In the genomic region with DNA sequence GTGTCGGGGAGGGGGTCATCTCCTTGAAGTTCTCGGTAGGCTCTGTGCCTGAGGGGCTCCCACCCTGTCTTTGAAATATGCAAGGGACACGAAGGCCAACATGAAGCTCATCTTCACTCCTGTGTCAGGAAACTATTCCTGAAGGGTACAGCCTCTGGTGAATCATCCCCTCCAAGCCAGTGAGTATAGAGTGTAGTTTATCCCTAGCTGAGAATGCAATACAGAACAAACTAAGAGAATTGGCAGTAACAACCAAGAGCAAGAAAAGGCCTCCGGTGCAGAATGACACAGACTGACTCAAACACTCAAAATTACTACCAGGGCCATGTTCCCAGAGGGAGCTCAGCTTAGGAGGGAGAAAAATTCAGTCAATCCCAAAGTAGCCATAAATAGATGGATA, we compare ENCODE assay signal across 16 cellular contexts.
"Had no signal": no experiment of that assay in that cellular context is flagged by ENCODE, and none has a peak within 500 bp of the region (broad histone marks: within the 10 kb centered on the region; RNA-seq: fewer than 3 reads in every experiment).

No MANE protein-coding gene starts in this region.

- H3K4me1 Mint-ChIP-seq: activated CD4-positive, alpha-beta T cell treated with anti-CD3 and anti-CD28 coated beads, Interleukin-2, amount 10 ng/mL, durations not matched to agents 24 days and 14 days; natural killer cell had no signal

- DNase-seq: activated CD4-positive, alpha-beta T cell treated with anti-CD3 and anti-CD28 coated beads, Interleukin-2, amount 10 ng/mL, durations not matched to agents 24 days and 14 days; activated CD4-positive, CD25-positive, alpha-beta regulatory T cell; activated CD8-positive, alpha-beta T cell treated with anti-CD3 and anti-CD28 coated beads, Interleukin-2, amount 10 ng/mL, durations not matched to agents 7 days and 5 days; activated naive CD4-positive, alpha-beta T cell treated with anti-CD3 and anti-CD28 coated beads for 36 hours; activated T-cell treated with anti-CD3 and anti-CD28 coated beads, Interleukin-2, amount 50 U/mL, for 24 hours; brain microvascular endothelial cell; mesendoderm; natural killer cell; stimulated activated CD4-positive, alpha-beta T cell treated with anti-CD3 and anti-CD28 coated beads, Interleukin-12 subunit alpha, Interleukin-12 subunit beta, amount 100 ng/mL, for 4 hours; stimulated activated CD4-positive, alpha-beta T cell treated with anti-CD3 and anti-CD28 coated beads, Interleukin-1b, Interleukin-23, amount 100 ng/mL, for 48 hours; stimulated activated CD8-positive, alpha-beta memory T cell treated with anti-CD3 and anti-CD28 coated beads, Interleukin-4, amount 100 ng/mL, for 48 hours; stimulated activated naive CD4-positive, alpha-beta T cell; T-cell; thyroid gland had no signal

- H3K27ac ChIP-seq: brain microvascular endothelial cell, coronary artery, thyroid gland had no signal

- H3K27me3 ChIP-seq: brain microvascular endothelial cell, thyroid gland had no signal

- H3K4me3 ChIP-seq: coronary artery, thyroid gland had no signal

- H3K9me3 ChIP-seq: thyroid gland had no signal

- H3K9me3 Mint-ChIP-seq: activated CD4-positive, alpha-beta T cell treated with anti-CD3 and anti-CD28 coated beads, Interleukin-2, amount 10 ng/mL, durations not matched to agents 24 days and 14 days had no signal

- H3K36me3 Mint-ChIP-seq: natural killer cell, T-cell had no signal

- H3K4me1 ChIP-seq: thyroid gland had no signal

- H3K27me3 Mint-ChIP-seq: activated CD4-positive, alpha-beta T cell treated with anti-CD3 and anti-CD28 coated beads, Interleukin-2, amount 10 ng/mL, durations not matched to agents 24 days and 14 days had no signal

- H3K27ac Mint-ChIP-seq: activated CD4-positive, alpha-beta T cell treated with anti-CD3 and anti-CD28 coated beads, Interleukin-2, amount 10 ng/mL, durations not matched to agents 24 days and 14 days; activated CD8-positive, alpha-beta T cell treated with anti-CD3 and anti-CD28 coated beads, Interleukin-2, amount 10 ng/mL, durations not matched to agents 7 days and 5 days; activated naive CD4-positive, alpha-beta T cell treated with anti-CD3 and anti-CD28 coated beads for 36 hours; activated T-cell treated with anti-CD3 and anti-CD28 coated beads, Interleukin-2, amount 50 U/mL, for 24 hours; natural killer cell; T-cell had no signal

- ATAC-seq: activated CD8-positive, alpha-beta T cell treated with anti-CD3 and anti-CD28 coated beads, Interleukin-2, amount 10 ng/mL, durations not matched to agents 7 days and 5 days; natural killer cell; T-cell had no signal

- FAIRE-seq: urothelium cell line had no signal

- H3K4me3 Mint-ChIP-seq: activated CD4-positive, alpha-beta T cell treated with anti-CD3 and anti-CD28 coated beads, Interleukin-2, amount 10 ng/mL, durations not matched to agents 24 days and 14 days; activated CD8-positive, alpha-beta T cell treated with anti-CD3 and anti-CD28 coated beads, Interleukin-2, amount 10 ng/mL, durations not matched to agents 7 days and 5 days; activated naive CD4-positive, alpha-beta T cell treated with anti-CD3 and anti-CD28 coated beads for 36 hours; activated T-cell treated with anti-CD3 and anti-CD28 coated beads, Interleukin-2, amount 50 U/mL, for 24 hours; natural killer cell; T-cell had no signal

- H3K36me3 ChIP-seq: brain microvascular endothelial cell, thyroid gland had no signal
